ENCODE assay signal across 1 cellular context in genomic region chr2:21041943-21042707, GRCh38.
TF ChIP-seq lines count a peak whose summit lies in the region.

No MANE protein-coding gene starts in this region.

TF ChIP-seq in HepG2, 621 proteins besides CTCF, POLR2A, EP300 and RAD21 (continued from another document and continues in another):
- TF ChIP-seq ZNF839 (CRISPR knock-in tag; IDR thresholded peaks at IDR 0.05; ENCODE audit: borderline replicate concordance) (peak; percentile 65; the same call in 1 of the 2 replicates), GTF3A (CRISPR knock-in tag; conservative IDR thresholded peaks at IDR 0.05) (no peak; the same call in 1 of the 2 replicates), NFYB (CRISPR knock-in tag; IDR thresholded peaks at IDR 0.05) (no peak), MTERF4 (CRISPR knock-in tag; IDR thresholded peaks at IDR 0.05) (no peak), ZNF260 (CRISPR knock-in tag; IDR thresholded peaks at IDR 0.05; ENCODE audit: borderline replicate concordance, low read depth) (no peak), ATF7 (IDR thresholded peaks at IDR 0.05) (no peak), ATF7 (CRISPR knock-in tag; IDR thresholded peaks at IDR 0.05) (peak; percentile 82; the same call in 1 of the 2 replicates), TBL1XR1 (IDR thresholded peaks at IDR 0.05; ENCODE audit: borderline replicate concordance, low read length, partially characterized antibody) (peak; percentile 80), ZNF484 (CRISPR knock-in tag; IDR thresholded peaks at IDR 0.05; ENCODE audit: borderline replicate concordance, low read depth) (no peak; the same call in 1 of the 2 replicates), CBFB (CRISPR knock-in tag; IDR thresholded peaks at IDR 0.05) (peak; percentile 93), HMGXB4 (CRISPR knock-in tag; IDR thresholded peaks at IDR 0.05; ENCODE audit: borderline replicate concordance in 1 of 2, low read depth in 1 of 2) (peak; percentile 24 to 64; a peak in 2 of 4 replicates), RFXANK (CRISPR knock-in tag; IDR thresholded peaks at IDR 0.05) (no peak), ZNF446 (CRISPR knock-in tag; IDR thresholded peaks at IDR 0.05) (peak; percentile 70; the same call in 1 of the 2 replicates), TGIF2 (CRISPR knock-in tag; IDR thresholded peaks at IDR 0.05) (peak; percentile 95), TEAD3 (CRISPR knock-in tag; optimal IDR thresholded peaks at IDR 0.05; ENCODE audit: borderline replicate concordance) (peak; percentile 79), ZNF280B (CRISPR knock-in tag; IDR thresholded peaks at IDR 0.05; ENCODE audit: borderline replicate concordance) (peak; percentile 81; the same call in 1 of the 2 replicates), UBTF (CRISPR knock-in tag; IDR thresholded peaks at IDR 0.05) (peak; percentile 62), ZSCAN29 (CRISPR knock-in tag; conservative IDR thresholded peaks at IDR 0.05) (no peak; the same call in 1 of the 2 replicates), DNMT3B (CRISPR knock-in tag; conservative IDR thresholded peaks at IDR 0.05) (peak; percentile 95), ZNF503 (CRISPR knock-in tag; IDR thresholded peaks at IDR 0.05) (peak; percentile 76; the same call in 1 of the 2 replicates), SALL2 (CRISPR knock-in tag; IDR thresholded peaks at IDR 0.05) (peak; percentile 79), SOX13 (IDR thresholded peaks at IDR 0.05) (peak; percentile 47; the same call in 1 of the 2 replicates), SOX13 (CRISPR knock-in tag; conservative IDR thresholded peaks at IDR 0.05 in 1 of 2, IDR thresholded peaks at IDR 0.05 in 1 of 2) (peak in 1 of 2 experiments; percentile 80; a peak in 2 of 4 replicates), ZNF224 (CRISPR knock-in tag; IDR thresholded peaks at IDR 0.05) (no peak; the same call in 1 of the 2 replicates), ZNF317 (CRISPR knock-in tag; IDR thresholded peaks at IDR 0.05) (0 out of 2 replicates have a peak, but pooled peaks have one; percentile 46), ONECUT2 (CRISPR knock-in tag; IDR thresholded peaks at IDR 0.05) (peak; percentile 81; the same call in 1 of the 2 replicates), ZNF567 (CRISPR knock-in tag; IDR thresholded peaks at IDR 0.05; ENCODE audit: borderline replicate concordance) (0 out of 2 replicates have a peak, but pooled peaks have one; percentile 63), FOXJ3 (CRISPR knock-in tag; IDR thresholded peaks at IDR 0.05; ENCODE audit: borderline replicate concordance) (peak; percentile 81), FLYWCH1 (CRISPR knock-in tag; IDR thresholded peaks at IDR 0.05) (no peak), ZNF24 (IDR thresholded peaks at IDR 0.05) (no peak), RORA (CRISPR knock-in tag; IDR thresholded peaks at IDR 0.05) (no peak), ZNF331 (CRISPR knock-in tag; IDR thresholded peaks at IDR 0.05) (peak; percentile 74), ZNF564 (CRISPR knock-in tag; IDR thresholded peaks at IDR 0.05) (no peak; the same call in 1 of the 2 replicates), HNRNPLL (IDR thresholded peaks at IDR 0.05; ENCODE audit: low read depth, low read length, poor library complexity, severe bottlenecking) (no peak), YY1 (IDR thresholded peaks at IDR 0.05; ENCODE audit: insufficient read depth, insufficient replicate concordance, low read depth, low read length) (peak; percentile 65), ESRRA (CRISPR knock-in tag; IDR thresholded peaks at IDR 0.05; ENCODE audit: low read depth) (peak; percentile 47), MTA1 (CRISPR knock-in tag; IDR thresholded peaks at IDR 0.05; ENCODE audit: borderline replicate concordance) (peak; percentile 65; the same call in 1 of the 2 replicates), CENPT (CRISPR knock-in tag; IDR thresholded peaks at IDR 0.05; ENCODE audit: low read depth) (0 out of 2 replicates have a peak, but pooled peaks have one; percentile 39), ZUFSP (CRISPR knock-in tag; IDR thresholded peaks at IDR 0.05; ENCODE audit: borderline replicate concordance) (0 out of 2 replicates have a peak, but pooled peaks have one; percentile 90), POLR2G (IDR thresholded peaks at IDR 0.05; ENCODE audit: low read depth, low read length) (peak; percentile 67; the same call in 1 of the 2 replicates), ZNF136 (CRISPR knock-in tag; IDR thresholded peaks at IDR 0.05; ENCODE audit: low read depth) (no peak), ZNF225 (CRISPR knock-in tag; IDR thresholded peaks at IDR 0.05) (peak; percentile 83; the same call in 1 of the 2 replicates), ZNF33A (CRISPR knock-in tag; IDR thresholded peaks at IDR 0.05; ENCODE audit: borderline replicate concordance) (no peak), ZNF501 (CRISPR knock-in tag; IDR thresholded peaks at IDR 0.05) (peak; percentile 63; the same call in 1 of the 2 replicates), ZNF512B (CRISPR knock-in tag; IDR thresholded peaks at IDR 0.05; ENCODE audit: borderline replicate concordance) (peak; percentile 93), KDM3A (CRISPR knock-in tag; IDR thresholded peaks at IDR 0.05; ENCODE audit: low read depth) (peak; percentile 55; the same call in 1 of the 2 replicates), ZNF574 (CRISPR knock-in tag; IDR thresholded peaks at IDR 0.05) (peak; percentile 80)
